30 cellular contexts compared by ENCODE assay signal in genomic region chr4:94356444-94356843, GRCh38. TPM values are rescaled to one million over a fixed set of nuclear protein-coding genes. Genes with fewer than 3 reads are reported as not detected.
"Had no signal": no experiment of that assay in that cellular context is flagged by ENCODE, and none has a peak within 500 bp of the region (broad histone marks: within the 10 kb centered on the region; RNA-seq: fewer than 3 reads in every experiment).

No MANE protein-coding gene starts in this region.

- H3K27ac Mint-ChIP-seq: activated CD4-positive, alpha-beta T cell treated with anti-CD3 and anti-CD28 coated beads, Interleukin-2, amount 10 ng/mL, durations not matched to agents 24 days and 14 days; activated CD8-positive, alpha-beta memory T cell treated with anti-CD3 and anti-CD28 coated beads, Interleukin-2, amount 10 ng/mL, durations not matched to agents 7 days and 5 days; activated naive CD8-positive, alpha-beta T cell treated with anti-CD3 and anti-CD28 coated beads, Interleukin-2, amount 50 U/mL, for 24 hours; activated T-cell treated with anti-CD3 and anti-CD28 coated beads, Interleukin-2, amount 50 U/mL, for 24 hours had no signal

- DNase-seq: activated CD4-positive, alpha-beta T cell treated with anti-CD3 and anti-CD28 coated beads, Interleukin-2, amount 10 ng/mL, durations not matched to agents 24 days and 14 days; activated CD4-positive, alpha-beta T cell treated with anti-CD3 and anti-CD28 coated beads, Interleukin-2, amount 50 U/mL, for 48 hours; activated CD4-positive, CD25-positive, alpha-beta regulatory T cell treated with anti-CD3 and anti-CD28 coated beads, Interleukin-2, amount 50 U/mL, for 72 hours; activated CD8-positive, alpha-beta memory T cell treated with anti-CD3 and anti-CD28 coated beads, Interleukin-2, amount 10 ng/mL, durations not matched to agents 7 days and 5 days; activated effector memory CD4-positive, alpha-beta T cell treated with anti-CD3 and anti-CD28 coated beads, Interleukin-2, amount 50 U/mL, for 16 hours; activated naive CD4-positive, alpha-beta T cell treated with Interleukin-2 at 50 U/mL for 16 hours; activated naive CD8-positive, alpha-beta T cell treated with anti-CD3 and anti-CD28 coated beads, Interleukin-2, amount 50 U/mL, for 24 hours; activated T-cell treated with anti-CD3 and anti-CD28 coated beads, Interleukin-2, amount 50 U/mL, for 24 hours; amniotic stem cell; body of pancreas; central memory CD4-positive, alpha-beta T cell; MG63; MV-4-11; NCI-H1092 treated with DMSO at 0.1 percent for 48 hours; NCI-H1417 treated with DMSO at 0.1 percent for 48 hours; NCI-H1694; NCI-H2029; NCI-H446; NCI-H524; Peyer's patch; Right ventricle myocardium superior; T-helper 2 cell; T1000 had no signal

- H3K36me3 Mint-ChIP-seq: activated CD8-positive, alpha-beta memory T cell treated with anti-CD3 and anti-CD28 coated beads, Interleukin-2, amount 10 ng/mL, durations not matched to agents 7 days and 5 days; activated naive CD4-positive, alpha-beta T cell treated with anti-CD3 and anti-CD28 coated beads, Interleukin-2, amount 50 U/mL, for 72 hours had no signal

- H3K36me3 ChIP-seq: ascending aorta, MG63, Peyer's patch, SJSA1 had no signal

- H3K9ac ChIP-seq: KMS-11 had no signal

- FAIRE-seq: bronchial epithelial cell had no signal

- H3K4me3 ChIP-seq: ascending aorta, body of pancreas, MG63, Peyer's patch, SJSA1 had no signal

- H3K9me3 Mint-ChIP-seq: activated CD4-positive, alpha-beta T cell treated with anti-CD3 and anti-CD28 coated beads, Interleukin-2, amount 10 ng/mL, durations not matched to agents 24 days and 14 days; activated naive CD4-positive, alpha-beta T cell treated with anti-CD3 and anti-CD28 coated beads, Interleukin-2, amount 50 U/mL, for 72 hours; activated naive CD8-positive, alpha-beta T cell treated with anti-CD3 and anti-CD28 coated beads, Interleukin-2, amount 50 U/mL, for 24 hours; activated T-cell treated with anti-CD3 and anti-CD28 coated beads, Interleukin-2, amount 50 U/mL, for 24 hours had no signal

- H3K9me3 ChIP-seq: ascending aorta, body of pancreas, MG63, Peyer's patch, SJSA1 had no signal

- H3K4me1 ChIP-seq: ascending aorta, body of pancreas, Peyer's patch had no signal

- H3K27me3 ChIP-seq: ascending aorta, body of pancreas, MG63, Peyer's patch, SJSA1 had no signal

- H3K27ac ChIP-seq: ascending aorta, body of pancreas, KMS-11, Peyer's patch, RWPE1, SJSA1 had no signal

- H3K4me2 ChIP-seq: KMS-11 had no signal

- H3K4me3 Mint-ChIP-seq: activated CD4-positive, alpha-beta T cell treated with anti-CD3 and anti-CD28 coated beads, Interleukin-2, amount 10 ng/mL, durations not matched to agents 24 days and 14 days; activated CD8-positive, alpha-beta memory T cell treated with anti-CD3 and anti-CD28 coated beads, Interleukin-2, amount 10 ng/mL, durations not matched to agents 7 days and 5 days; activated naive CD8-positive, alpha-beta T cell treated with anti-CD3 and anti-CD28 coated beads, Interleukin-2, amount 50 U/mL, for 24 hours; activated T-cell treated with anti-CD3 and anti-CD28 coated beads, Interleukin-2, amount 50 U/mL, for 24 hours had no signal

- ATAC-seq: activated CD8-positive, alpha-beta memory T cell treated with anti-CD3 and anti-CD28 coated beads, Interleukin-2, amount 10 ng/mL, durations not matched to agents 7 days and 5 days; activated naive CD4-positive, alpha-beta T cell treated with anti-CD3 and anti-CD28 coated beads, Interleukin-2, amount 50 U/mL, for 72 hours; activated naive CD8-positive, alpha-beta T cell treated with anti-CD3 and anti-CD28 coated beads, Interleukin-2, amount 50 U/mL, for 24 hours; body of pancreas had no signal

RNA-seq across cellular contexts. Expression of gene HPGDS, which starts 13.8 kb away (rescaled TPM):
- total RNA-seq: activated CD4-positive, alpha-beta T cell treated with anti-CD3 and anti-CD28 coated beads, Interleukin-2, amount 10 ng/mL, durations not matched to agents 24 days and 14 days; ascending aorta; bronchial epithelial cell; chondrocyte; SJSA1 had no signal
